ENCODE assay signal across 9 cellular contexts in genomic region chr2:174341995-174342571, GRCh38. TPM values are rescaled to one million over a fixed set of nuclear protein-coding genes. Genes with fewer than 3 reads are reported as not detected.
A peak's percentile ranks its signal among the peaks of the same experiment; 100 is the strongest.
DNase-seq lines count a peak whose midpoint lies in the region; ATAC-seq and TF ChIP-seq lines count a peak whose summit lies in the region.
"Had no signal": no experiment of that assay in that cellular context is flagged by ENCODE, and none has a peak within 500 bp of the region (broad histone marks: within the 10 kb centered on the region; RNA-seq: fewer than 3 reads in every experiment).

No MANE protein-coding gene starts in this region.

- H3K27me3 ChIP-seq in left ventricle myocardium inferior (ENCODE audit: low read depth) (peaks cover 90% of the 10 kb centered on the region), skeletal muscle tissue (ENCODE audit: control insufficient read depth in 3 of 3, insufficient read depth in 3 of 3, low read length in 3 of 3) (peaks cover 61 to 67% (median 66%) of the 10 kb centered on the region in 3 donors)

- H3K4me3 ChIP-seq in left ventricle myocardium inferior (peak overlapping the region; percentile 33), skeletal muscle tissue (ENCODE audit: low read length in 3 of 3) (peak overlapping the region; percentile 33 to 61 (median 60))

- H3K27ac ChIP-seq in VCaP, result peak overlapping the region; percentile 11; the same call in 1 of the 2 replicates
- no peak overlapping the region for H3K27ac ChIP-seq in left ventricle myocardium inferior (replicated peaks)
- H3K27ac ChIP-seq in skeletal muscle tissue (ENCODE audit: low read depth, low read length), result no peak overlapping the region

- peaks cover 84% of the 10 kb centered on the region for H3K27me3 Mint-ChIP-seq in T-helper 1 cell treated with Interleukin-12 subunit alpha and Interleukin-12 subunit beta and Interleukin-4 antibody, amounts not matched to agents 30 μg/mL and 1 μg/mL, for 36 hours (ENCODE audit: low read depth)

- H3K36me3 ChIP-seq in left ventricle myocardium inferior (peaks cover 6% of the 10 kb centered on the region), skeletal muscle tissue (ENCODE audit: control insufficient read depth in 3 of 3, insufficient read depth in 3 of 3, low read length in 3 of 3) (peaks cover 0 to 1% (median 0%) of the 10 kb centered on the region in 3 donors)

- DNase-seq in T-helper 1 cell (no peak), left ventricle myocardium inferior (no peak), NCI-H524 (lab: John Stamatoyannopoulos, UW) (no peak), omental fat pad (ENCODE audit: low spot score) (no peak)
- DNase-seq: NCI-H524 treated with DMSO at 0.1 percent for 48 hours had no signal

- intact Hi-C loops in left ventricle myocardium inferior (cut with micrococcal nuclease), result no loop called here

- ATAC-seq in omental fat pad (ENCODE audit: low FRiP score) (no peak), HG02885 (IDR thresholded peaks at IDR 0.05; ENCODE audit: poor library complexity, unreplicated experiment) (no peak)

- H3K36me3 Mint-ChIP-seq in T-helper 1 cell treated with Interleukin-12 subunit alpha and Interleukin-12 subunit beta and Interleukin-4 antibody, amounts not matched to agents 30 μg/mL and 1 μg/mL, for 36 hours (ENCODE audit: low read depth), result peaks cover 8% of the 10 kb centered on the region

- H3K9me3 Mint-ChIP-seq in T-helper 1 cell treated with Interleukin-12 subunit alpha and Interleukin-12 subunit beta and Interleukin-4 antibody, amounts not matched to agents 30 μg/mL and 1 μg/mL, for 36 hours, result no peaks in the 10 kb centered on the region

- H3K4me1 Mint-ChIP-seq in T-helper 1 cell treated with Interleukin-12 subunit alpha and Interleukin-12 subunit beta and Interleukin-4 antibody, amounts not matched to agents 30 μg/mL and 1 μg/mL, for 36 hours (ENCODE audit: low read depth), result peaks cover 27% of the 10 kb centered on the region

- TF ChIP-seq CTCF in VCaP (conservative IDR thresholded peaks at IDR 0.05) (no peak), left ventricle myocardium inferior (IDR thresholded peaks at IDR 0.05; ENCODE audit: borderline replicate concordance) (no peak), omental fat pad (IDR thresholded peaks at IDR 0.05) (no peak)

- H3K9ac ChIP-seq in skeletal muscle tissue (ENCODE audit: low read depth in 1 of 3, low read length in 3 of 3), result peak overlapping the region in 2 of 3 donors; percentile 57 to 62

- H3K4me3 Mint-ChIP-seq in T-helper 1 cell treated with Interleukin-12 subunit alpha and Interleukin-12 subunit beta and Interleukin-4 antibody, amounts not matched to agents 30 μg/mL and 1 μg/mL, for 36 hours, result peak overlapping the region; percentile 68

- H3K27ac Mint-ChIP-seq in T-helper 1 cell treated with Interleukin-12 subunit alpha and Interleukin-12 subunit beta and Interleukin-4 antibody, amounts not matched to agents 30 μg/mL and 1 μg/mL, for 36 hours, result peak overlapping the region; percentile 55

- H3K4me1 ChIP-seq in left ventricle myocardium inferior (peaks cover 49% of the 10 kb centered on the region), skeletal muscle tissue (ENCODE audit: control insufficient read depth in 3 of 3, insufficient read depth in 3 of 3, low read length in 3 of 3) (peaks cover 9 to 15% (median 13%) of the 10 kb centered on the region in 3 donors)

- H3K9me3 ChIP-seq in left ventricle myocardium inferior (replicated peaks) (no peaks in the 10 kb centered on the region), skeletal muscle tissue (ENCODE audit: control insufficient read depth in 3 of 3, low read length in 3 of 3) (no peaks in the 10 kb centered on the region)

RNA-seq across cellular contexts. Expression of gene SP9, which starts 7.3 kb away (rescaled TPM):
- total RNA-seq in left ventricle myocardium inferior, result not detected
- not detected for total RNA-seq in skeletal muscle tissue
- not detected for total RNA-seq in omental fat pad

RNA-seq across cellular contexts. Expression of gene SCRN3, which starts 53.4 kb away (rescaled TPM):
- total RNA-seq in left ventricle myocardium inferior (47.6 TPM), skeletal muscle tissue (14.6 TPM), omental fat pad (10 to 100 TPM in 3 of 4 donors, 1 to 10 TPM in 1; 9.5 to 24.7 (median 18.0) TPM)
